ENCODE assay signal across 11 cellular contexts in the genomic region with DNA sequence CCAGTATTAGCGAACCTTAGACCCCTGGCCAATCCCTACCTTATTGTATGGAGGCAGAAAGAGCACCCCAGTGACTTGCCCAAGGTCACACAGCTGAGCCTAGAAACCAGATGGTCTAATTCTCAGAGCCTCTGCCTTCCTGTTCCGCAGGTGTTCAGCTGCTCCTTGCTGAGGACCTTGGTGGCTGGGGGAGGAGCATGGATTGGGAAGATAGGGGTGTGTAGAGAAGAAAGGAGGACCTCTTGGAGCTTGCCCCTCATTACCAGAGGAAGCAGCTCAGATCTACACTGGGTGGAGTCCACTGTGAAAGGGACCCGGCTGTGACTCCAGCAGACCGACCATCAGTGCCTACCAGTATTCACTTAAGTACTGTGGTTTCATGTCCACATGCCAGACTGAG. TPM values are rescaled to one million over a fixed set of nuclear protein-coding genes. Genes with fewer than 3 reads are reported as not detected.
DNase-seq lines count a peak whose midpoint lies in the region; TF ChIP-seq lines count a peak whose summit lies in the region.
"Had no signal": no experiment of that assay in that cellular context is flagged by ENCODE, and none has a peak within 500 bp of the region (broad histone marks: within the 10 kb centered on the region; RNA-seq: fewer than 3 reads in every experiment).

No MANE protein-coding gene starts in this region.

- H3K36me3 ChIP-seq in CD8-positive, alpha-beta memory T cell (ENCODE audit: insufficient read depth, low read length), result no peaks in the 10 kb centered on the region

- no peak overlapping the region for H3K27ac ChIP-seq in CD8-positive, alpha-beta memory T cell (ENCODE audit: low read depth, low read length)
- H3K27ac ChIP-seq in HL-60 (replicated peaks), result peak overlapping the region; percentile 66

- H3K27me3 ChIP-seq in CD8-positive, alpha-beta memory T cell (ENCODE audit: insufficient read depth, low read length, poor library complexity, severe bottlenecking), result no peaks in the 10 kb centered on the region
- no peaks in the 10 kb centered on the region for H3K27me3 ChIP-seq in HL-60 (ENCODE audit: insufficient read depth, poor library complexity, severe bottlenecking)

- POLR2A ChIA-PET in CD8-positive, alpha-beta memory T cell (lab: Charles Lee), result no interaction called here

- H3K4me3 Mint-ChIP-seq in CD8-positive, alpha-beta memory T cell, result peak overlapping the region in 3 of 7 donors; percentile 3 to 82 (median 32)
- peak overlapping the region in 2 of 5 experiments; percentile 44 to 81 for H3K4me3 Mint-ChIP-seq in brain
- peak overlapping the region; percentile 33 for H3K4me3 Mint-ChIP-seq in nephron progenitor cell

- H3K4me3 ChIP-seq in CD8-positive, alpha-beta memory T cell (ENCODE audit: low read length), result no peak overlapping the region
- H3K4me3 ChIP-seq in HL-60 (replicated peaks; ENCODE audit: insufficient read depth, low read length), result no peak overlapping the region

- H3K4me1 ChIP-seq in CD8-positive, alpha-beta memory T cell (ENCODE audit: insufficient read depth, low read length), result peaks cover 21% of the 10 kb centered on the region

- H3K27ac Mint-ChIP-seq in CD8-positive, alpha-beta memory T cell, result peak overlapping the region; percentile 56 to 96 (median 92)
- peak overlapping the region in 3 of 5 experiments; percentile 11 to 88 (median 42) for H3K27ac Mint-ChIP-seq in brain
- H3K27ac Mint-ChIP-seq in nephron progenitor cell, result no peak overlapping the region

- H3K36me3 Mint-ChIP-seq in CD8-positive, alpha-beta memory T cell, result peaks cover 0 to 14% (median 5%) of the 10 kb centered on the region in 3 donors
- H3K36me3 Mint-ChIP-seq in brain, result peaks cover 20% of the 10 kb centered on the region
- peaks cover 36% of the 10 kb centered on the region for H3K36me3 Mint-ChIP-seq in nephron progenitor cell (ENCODE audit: low read depth)

- CTCF ChIA-PET in CD8-positive, alpha-beta memory T cell (lab: Charles Lee), result interaction anchor here (0.8 to 1.5 kb wide), 4 partner anchors 10 to 137 kb away, joined by 3 to 4 read pairs (median 4); no protein-coding TSS in a partner anchor

- TF ChIP-seq CTCF in HL-60 (IDR thresholded peaks at IDR 0.05; ENCODE audit: insufficient read depth, low read length) (no peak), brain (conservative IDR thresholded peaks at IDR 0.05) (no peak), nephron progenitor cell (IDR thresholded peaks at IDR 0.05) (no peak)

- peaks cover 34 to 38% (median 35%) of the 10 kb centered on the region in 3 donors for H3K4me1 Mint-ChIP-seq in CD8-positive, alpha-beta memory T cell
- H3K4me1 Mint-ChIP-seq in brain (peaks cover 59% of the 10 kb centered on the region), nephron progenitor cell (peaks cover 82% of the 10 kb centered on the region)

- DNase-seq in CD8-positive, alpha-beta memory T cell, result no peak
- no peak for DNase-seq in HL-60 (ENCODE audit: low read depth in 1 of 2, low spot score in 1 of 2)
- DNase-seq in nephron progenitor cell, result no peak
- DNase-seq in NCI-H2029 (lab: John Stamatoyannopoulos, UW), result no peak
- no peak for DNase-seq in activated CD8-positive, alpha-beta memory T cell treated with anti-CD3 and anti-CD28 coated beads, Interleukin-2, amount 50 U/mL, for 48 hours
- DNase-seq in GDM1 (lab: John Stamatoyannopoulos, UW), result no peak
- no peak for DNase-seq in hypothalamus (lab: John Stamatoyannopoulos, UW)
- DNase-seq: NCI-H345, SIG-M5 had no signal

- H3K27me3 Mint-ChIP-seq in CD8-positive, alpha-beta memory T cell, result peaks cover 0 to 2% of the 10 kb centered on the region in 2 donors
- H3K27me3 Mint-ChIP-seq in brain, result peaks cover 47% of the 10 kb centered on the region
- peaks cover 16% of the 10 kb centered on the region for H3K27me3 Mint-ChIP-seq in nephron progenitor cell (ENCODE audit: low read depth, poor library complexity)

- H3K9me3 ChIP-seq in CD8-positive, alpha-beta memory T cell (ENCODE audit: low read length), result no peaks in the 10 kb centered on the region

- H3K9me3 Mint-ChIP-seq in CD8-positive, alpha-beta memory T cell, result no peaks in the 10 kb centered on the region
- H3K9me3 Mint-ChIP-seq in brain, result no peaks in the 10 kb centered on the region
- H3K9me3 Mint-ChIP-seq in nephron progenitor cell, result no peaks in the 10 kb centered on the region
- H3K9me3 Mint-ChIP-seq: activated CD4-positive, alpha-beta T cell treated with anti-CD3 and anti-CD28 coated beads, Interleukin-2, amount 10 ng/mL, durations not matched to agents 24 days and 14 days had no signal

RNA-seq across cellular contexts. Expression of a gene that starts 15.2 kb away (rescaled TPM):
- 10 to 100 TPM; 22.2 to 22.3 TPM for total RNA-seq in CD8-positive, alpha-beta memory T cell
- polyA plus RNA-seq in CD8-positive, alpha-beta memory T cell, result 1.6 TPM
- 184 TPM for polyA plus RNA-seq in brain (ENCODE audit: insufficient read depth, low read depth, low replicate concordance)

Comparison
In these comparisons a context has a peak if more than half of its experiments do, and no peak if none do; other contexts are left out.
1. RNA of a gene that starts 15.2 kb away (polyA plus RNA-seq): 184 TPM in brain (single experiment); 1.6 TPM in CD8-positive, alpha-beta memory T cell (single experiment); every median in the first group is over 10 times any median in the second.